In the genomic region with DNA sequence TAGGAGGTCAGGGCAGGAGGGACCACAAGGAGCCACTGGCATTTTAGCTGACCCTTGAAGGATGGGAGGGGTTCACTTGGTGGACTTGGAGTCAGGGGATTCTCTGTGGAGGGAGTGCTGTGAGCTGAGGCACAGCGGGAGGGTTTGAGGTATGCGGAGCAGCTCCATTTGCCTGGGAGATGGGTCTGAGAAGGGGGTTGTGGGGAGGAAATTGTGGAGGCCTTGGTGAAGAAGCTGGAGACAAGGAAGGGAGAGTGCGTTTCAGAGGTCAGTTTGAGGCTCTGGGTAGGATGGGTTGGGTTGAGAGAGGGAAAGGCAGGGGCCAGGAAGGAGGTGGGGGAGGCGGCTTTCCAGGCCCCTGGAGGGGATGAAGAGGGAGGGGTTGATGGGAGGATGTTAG, we compare ENCODE assay signal across 18 cellular contexts. TPM values are rescaled to one million over a fixed set of nuclear protein-coding genes. Genes with fewer than 3 reads are reported as not detected.
DNase-seq lines count a peak whose midpoint lies in the region; ATAC-seq and TF ChIP-seq lines count a peak whose summit lies in the region.
"Had no signal": no experiment of that assay in that cellular context is flagged by ENCODE, and none has a peak within 500 bp of the region (broad histone marks: within the 10 kb centered on the region; RNA-seq: fewer than 3 reads in every experiment).

No MANE protein-coding gene starts in this region.

- WGBS in right lobe of liver (ENCODE audit: insufficient coverage, low coverage, low lambda C conversion rate, missing lambda C conversion rate), result 75% methylated on average over 2 of the region's 4 CpGs

- intact Hi-C loops in dendritic cell treated with granulocyte-macrophage colony-stimulating factor and Interleukin-4, amounts not matched to agents 40 ng/mL and 50 ng/mL, for 4 days (cut with micrococcal nuclease), result no loop called here
- intact Hi-C loops in right lobe of liver (cut with DNase I), result no loop called here

- DNase-seq in activated naive CD4-positive, alpha-beta T cell treated with anti-CD3 and anti-CD28 coated beads, Interleukin-2, amount 50 U/mL, for 16 hours, result no peak
- no peak for DNase-seq in natural killer cell treated with Interleukin-12 subunit alpha and Interleukin-12 subunit beta and Interleukin-15 and Interleukin-18, amount 100 ng/mL, for 72 hours (ENCODE audit: low spot score)
- no peak for DNase-seq in chondrocyte (ENCODE audit: low spot score)
- no peak for DNase-seq in right lobe of liver
- DNase-seq: ACHN; activated CD4-positive, alpha-beta T cell treated with anti-CD3 and anti-CD28 coated beads, Interleukin-2, amount 50 U/mL, for 48 hours; activated T-cell treated with anti-CD3 and anti-CD28 coated beads, Interleukin-2, amount 50 U/mL, for 48 hours; brain microvascular endothelial cell; CD8-positive, alpha-beta memory T cell; foreskin fibroblast; kidney; NCI-H524 treated with DMSO at 0.1 percent for 48 hours had no signal

- H3K27ac ChIP-seq in right lobe of liver, result no peak overlapping the region
- H3K27ac ChIP-seq: brain microvascular endothelial cell, hepatocyte had no signal

- no peaks in the 10 kb centered on the region for H3K27me3 Mint-ChIP-seq in activated naive CD4-positive, alpha-beta T cell treated with anti-CD3 and anti-CD28 coated beads, Interleukin-2, amount 50 U/mL, for 24 hours
- no peaks in the 10 kb centered on the region for H3K27me3 Mint-ChIP-seq in dendritic cell treated with granulocyte-macrophage colony-stimulating factor and Interleukin-4, amounts not matched to agents 40 ng/mL and 50 ng/mL, for 4 days
- no peaks in the 10 kb centered on the region for H3K27me3 Mint-ChIP-seq in natural killer cell treated with Interleukin-12 subunit alpha and Interleukin-12 subunit beta and Interleukin-15 and Interleukin-18, amount 100 ng/mL, for 72 hours
- no peaks in the 10 kb centered on the region for H3K27me3 Mint-ChIP-seq in chondrocyte (ENCODE audit: low read depth)
- H3K27me3 Mint-ChIP-seq: CD8-positive, alpha-beta memory T cell had no signal

- no peaks in the 10 kb centered on the region for H3K9me3 Mint-ChIP-seq in activated naive CD4-positive, alpha-beta T cell treated with anti-CD3 and anti-CD28 coated beads, Interleukin-2, amount 50 U/mL, for 24 hours
- H3K9me3 Mint-ChIP-seq in dendritic cell treated with granulocyte-macrophage colony-stimulating factor and Interleukin-4, amounts not matched to agents 40 ng/mL and 50 ng/mL, for 4 days, result no peaks in the 10 kb centered on the region
- no peaks in the 10 kb centered on the region for H3K9me3 Mint-ChIP-seq in natural killer cell treated with Interleukin-12 subunit alpha and Interleukin-12 subunit beta and Interleukin-15 and Interleukin-18, amount 100 ng/mL, for 72 hours
- H3K9me3 Mint-ChIP-seq in chondrocyte (ENCODE audit: low read depth), result no peaks in the 10 kb centered on the region
- H3K9me3 Mint-ChIP-seq: CD8-positive, alpha-beta memory T cell had no signal

- TF ChIP-seq CTCF in chondrocyte (IDR thresholded peaks at IDR 0.05), result no peak
- TF ChIP-seq CTCF in right lobe of liver (IDR thresholded peaks at IDR 0.05), result no peak

- H3K4me3 ChIP-seq in right lobe of liver, result no peak overlapping the region
- H3K4me3 ChIP-seq: coronary artery, hepatocyte had no signal

- H3K27ac Mint-ChIP-seq in activated naive CD4-positive, alpha-beta T cell treated with anti-CD3 and anti-CD28 coated beads, Interleukin-2, amount 50 U/mL, for 24 hours, result peak overlapping the region; percentile 82
- H3K27ac Mint-ChIP-seq in dendritic cell treated with granulocyte-macrophage colony-stimulating factor and Interleukin-4, amounts not matched to agents 40 ng/mL and 50 ng/mL, for 4 days, result peak overlapping the region; percentile 65
- H3K27ac Mint-ChIP-seq in natural killer cell treated with Interleukin-12 subunit alpha and Interleukin-12 subunit beta and Interleukin-15 and Interleukin-18, amount 100 ng/mL, for 72 hours, result peak overlapping the region; percentile 39 to 72
- no peak overlapping the region for H3K27ac Mint-ChIP-seq in chondrocyte (ENCODE audit: unreplicated experiment)

- peaks cover 0 to 4% (median 0%) of the 10 kb centered on the region in 4 donors for H3K4me1 ChIP-seq in right lobe of liver

- peaks cover 18% of the 10 kb centered on the region for H3K4me1 Mint-ChIP-seq in activated naive CD4-positive, alpha-beta T cell treated with anti-CD3 and anti-CD28 coated beads, Interleukin-2, amount 50 U/mL, for 24 hours
- peaks cover 93% of the 10 kb centered on the region for H3K4me1 Mint-ChIP-seq in dendritic cell treated with granulocyte-macrophage colony-stimulating factor and Interleukin-4, amounts not matched to agents 40 ng/mL and 50 ng/mL, for 4 days (ENCODE audit: low read depth)
- H3K4me1 Mint-ChIP-seq in natural killer cell treated with Interleukin-12 subunit alpha and Interleukin-12 subunit beta and Interleukin-15 and Interleukin-18, amount 100 ng/mL, for 72 hours (ENCODE audit: low read depth in 2 of 2), result peaks cover 28 to 37% of the 10 kb centered on the region in 2 donors
- peaks cover 36% of the 10 kb centered on the region for H3K4me1 Mint-ChIP-seq in chondrocyte (ENCODE audit: low read depth)

- TF ChIP-seq POLR2A in right lobe of liver (IDR thresholded peaks at IDR 0.05), result no peak

- H3K36me3 Mint-ChIP-seq in activated naive CD4-positive, alpha-beta T cell treated with anti-CD3 and anti-CD28 coated beads, Interleukin-2, amount 50 U/mL, for 24 hours, result peaks cover 5% of the 10 kb centered on the region
- H3K36me3 Mint-ChIP-seq in dendritic cell treated with granulocyte-macrophage colony-stimulating factor and Interleukin-4, amounts not matched to agents 40 ng/mL and 50 ng/mL, for 4 days (ENCODE audit: low read depth), result peaks cover 100% of the 10 kb centered on the region
- H3K36me3 Mint-ChIP-seq in natural killer cell treated with Interleukin-12 subunit alpha and Interleukin-12 subunit beta and Interleukin-15 and Interleukin-18, amount 100 ng/mL, for 72 hours, result peaks cover 11% of the 10 kb centered on the region
- H3K36me3 Mint-ChIP-seq in chondrocyte (ENCODE audit: low read depth), result peaks cover 12% of the 10 kb centered on the region

- H3K4me3 Mint-ChIP-seq in activated naive CD4-positive, alpha-beta T cell treated with anti-CD3 and anti-CD28 coated beads, Interleukin-2, amount 50 U/mL, for 24 hours, result no peak overlapping the region
- no peak overlapping the region for H3K4me3 Mint-ChIP-seq in dendritic cell treated with granulocyte-macrophage colony-stimulating factor and Interleukin-4, amounts not matched to agents 40 ng/mL and 50 ng/mL, for 4 days
- no peak overlapping the region for H3K4me3 Mint-ChIP-seq in natural killer cell treated with Interleukin-12 subunit alpha and Interleukin-12 subunit beta and Interleukin-15 and Interleukin-18, amount 100 ng/mL, for 72 hours
- H3K4me3 Mint-ChIP-seq in chondrocyte (ENCODE audit: unreplicated experiment), result no peak overlapping the region
- H3K4me3 Mint-ChIP-seq: CD8-positive, alpha-beta memory T cell had no signal

- no peak for ATAC-seq in natural killer cell treated with Interleukin-12 subunit alpha and Interleukin-12 subunit beta and Interleukin-15 and Interleukin-18, amount 100 ng/mL, for 72 hours
- ATAC-seq in HG02981 (IDR thresholded peaks at IDR 0.05; ENCODE audit: unreplicated experiment) (no peak), HG02678 (IDR thresholded peaks at IDR 0.05; ENCODE audit: unreplicated experiment) (no peak), right lobe of liver (no peak)

- H3K36me3 ChIP-seq in right lobe of liver, result peaks cover 0 to 17% (median 2%) of the 10 kb centered on the region in 4 donors

- H3K27me3 ChIP-seq in right lobe of liver, result no peaks in the 10 kb centered on the region
- H3K27me3 ChIP-seq: brain microvascular endothelial cell, hepatocyte had no signal

- no peaks in the 10 kb centered on the region for H3K9me3 ChIP-seq in right lobe of liver

RNA-seq across cellular contexts. Expression of a gene that starts 20.2 kb away (rescaled TPM):
- 10 to 100 TPM; 31.2 to 47.2 TPM for total RNA-seq in natural killer cell treated with Interleukin-12 subunit alpha and Interleukin-12 subunit beta and Interleukin-15 and Interleukin-18, amount 100 ng/mL, for 72 hours
- total RNA-seq in chondrocyte (19.5 to 20.3 TPM (median 20.3 TPM) in 3 replicates), right lobe of liver (10 to 100 TPM in 1 of 6 experiments, 1 to 10 TPM in 5; 3.9 to 11.8 (median 5.2) TPM)

RNA-seq across cellular contexts. Expression of a gene that starts 36.5 kb away (rescaled TPM):
- 10 to 100 TPM; 24.7 to 91.9 TPM for total RNA-seq in natural killer cell treated with Interleukin-12 subunit alpha and Interleukin-12 subunit beta and Interleukin-15 and Interleukin-18, amount 100 ng/mL, for 72 hours
- total RNA-seq in chondrocyte (1.8 to 6.1 TPM (median 5.9 TPM) in 3 replicates), right lobe of liver (under 1 TPM; 0.11 to 1.00 (median 0.36) TPM)

RNA-seq across cellular contexts. Expression of a gene that starts 49.7 kb away (rescaled TPM):
- 1 to 10 TPM; 3.1 to 5.0 TPM for total RNA-seq in natural killer cell treated with Interleukin-12 subunit alpha and Interleukin-12 subunit beta and Interleukin-15 and Interleukin-18, amount 100 ng/mL, for 72 hours
- total RNA-seq in chondrocyte (3.4 to 4.3 TPM (median 3.8 TPM) in 3 replicates), right lobe of liver (1 to 10 TPM in 1 of 6 experiments, under 1 TPM in 5; 0.29 to 1.1 (median 0.47) TPM)
